7 cellular contexts compared by ENCODE assay signal in the genomic region with DNA sequence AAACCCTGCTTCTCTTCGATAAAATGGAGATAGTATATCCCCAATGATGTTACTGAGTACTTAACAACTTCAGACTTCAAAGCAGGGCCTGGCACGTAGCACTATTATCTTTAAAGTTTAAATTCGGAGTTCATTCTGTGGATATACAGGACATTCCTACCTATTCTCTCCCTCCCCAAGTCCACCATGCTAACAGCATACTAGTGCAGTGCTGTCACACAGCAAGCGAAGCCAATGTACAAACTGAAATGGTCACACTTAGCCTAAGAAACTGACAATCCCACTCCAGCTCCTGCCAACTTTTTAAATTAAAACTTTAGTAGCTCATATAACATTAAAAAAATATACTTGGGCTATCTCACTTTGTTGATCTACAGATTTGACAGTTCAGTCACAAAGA. TPM values are rescaled to one million over a fixed set of nuclear protein-coding genes. Genes with fewer than 3 reads are reported as not detected.
DNase-seq lines count a peak whose midpoint lies in the region; ATAC-seq and FAIRE-seq lines count a peak whose summit lies in the region.

No MANE protein-coding gene starts in this region.

- POLR2A ChIA-PET in T-cell (lab: Charles Lee) = interaction anchor here (0.6 to 3.9 kb wide), 6 partner anchors 9 to 145 kb away, joined by 3 to 27 read pairs (median 6); partner anchors contain the start of genes DAPP1 (in 1 of the 2) and LAMTOR3 (in 1 of the 2)

- peak overlapping the region; percentile 75; the same call in 1 of the 2 replicates for H3K4me3 ChIP-seq in HAP-1

- 0 out of 2 replicates have a peak, but pooled peaks cover 4% of the 10 kb centered on the region for H3K9me3 ChIP-seq in HAP-1

- no peaks in the 10 kb centered on the region for H3K27me3 Mint-ChIP-seq in T-cell
- no peaks in the 10 kb centered on the region for H3K27me3 Mint-ChIP-seq in stimulated activated memory B cell treated with anti-CD40 and anti-IgM and Interleukin-4, amounts not matched to agents 10 μg/mL and 1 μg/mL and 100 μg/mL, for 72 hours

- peaks cover 36 to 54% (median 48%) of the 10 kb centered on the region in 3 donors for H3K4me1 Mint-ChIP-seq in T-cell
- H3K4me1 Mint-ChIP-seq in stimulated activated memory B cell treated with anti-CD40 and anti-IgM and Interleukin-4, amounts not matched to agents 10 μg/mL and 1 μg/mL and 100 μg/mL, for 72 hours = peaks cover 27% of the 10 kb centered on the region

- peak overlapping the region in 1 of 2 donors; percentile 97 for H3K27ac Mint-ChIP-seq in T-cell
- peak overlapping the region; percentile 93 for H3K27ac Mint-ChIP-seq in stimulated activated memory B cell treated with anti-CD40 and anti-IgM and Interleukin-4, amounts not matched to agents 10 μg/mL and 1 μg/mL and 100 μg/mL, for 72 hours

- CTCF ChIA-PET in T-cell (lab: Charles Lee) = interaction anchor here (0.6 to 3.9 kb wide), 15 partner anchors 18 to 1799 kb away, joined by 3 to 33 read pairs (median 6); partner anchors contain the start of genes TRMT10A (in 2 of the 2), DAPP1 (in 1 of the 2), LAMTOR3 (in 1 of the 2) and METAP1 (in 1 of the 2)

- H3K27me3 ChIP-seq in HAP-1 (ENCODE audit: low read depth) = no peaks in the 10 kb centered on the region

- H3K36me3 Mint-ChIP-seq in T-cell = peaks cover 11% of the 10 kb centered on the region
- peaks cover 14% of the 10 kb centered on the region for H3K36me3 Mint-ChIP-seq in stimulated activated memory B cell treated with anti-CD40 and anti-IgM and Interleukin-4, amounts not matched to agents 10 μg/mL and 1 μg/mL and 100 μg/mL, for 72 hours

- DNase-seq in HAP-1 (ENCODE audit: low spot score in 2 of 2) (no peak), T-cell (no peak), glomerular visceral epithelial cell (ENCODE audit: extremely low spot score) (peak; percentile 8), GM19239 (ENCODE audit: insufficient read length, low spot score) (no peak)

- peaks cover 31% of the 10 kb centered on the region for H3K36me3 ChIP-seq in HAP-1 (replicated peaks)

- no peaks in the 10 kb centered on the region for H3K9me3 Mint-ChIP-seq in T-cell
- H3K9me3 Mint-ChIP-seq in stimulated activated memory B cell treated with anti-CD40 and anti-IgM and Interleukin-4, amounts not matched to agents 10 μg/mL and 1 μg/mL and 100 μg/mL, for 72 hours = no peaks in the 10 kb centered on the region

- FAIRE-seq in GM19239 (lab: Jason Lieb, UNC) = no peak

- ATAC-seq in T-cell (replicated peaks in 1 of 4) = no peak
- no peak for ATAC-seq in stimulated activated memory B cell treated with anti-CD40 and anti-IgM and Interleukin-4, amounts not matched to agents 10 μg/mL and 1 μg/mL and 100 μg/mL, for 72 hours
- ATAC-seq in HG02885 (IDR thresholded peaks at IDR 0.05; ENCODE audit: poor library complexity, unreplicated experiment) = no peak
- ATAC-seq in HG03108 (IDR thresholded peaks at IDR 0.05; ENCODE audit: unreplicated experiment) = no peak

- H3K4me3 Mint-ChIP-seq in T-cell = peak overlapping the region in 2 of 3 donors; percentile 91 to 96
- H3K4me3 Mint-ChIP-seq in stimulated activated memory B cell treated with anti-CD40 and anti-IgM and Interleukin-4, amounts not matched to agents 10 μg/mL and 1 μg/mL and 100 μg/mL, for 72 hours = no peak overlapping the region

- in situ Hi-C loops in HAP-1 (cut with MboI; ENCODE audit: low sequenced_read_pairs) = no loop called here

- peaks cover 35% of the 10 kb centered on the region for H3K4me1 ChIP-seq in HAP-1

RNA-seq across cellular contexts. Expression of gene DNAJB14, which starts 1.2 kb away (rescaled TPM):
- 10 to 100 TPM; 48.9 to 66.5 (median 61.7) TPM for total RNA-seq in T-cell

RNA-seq across cellular contexts. Expression of gene H2AZ1, which starts 2.5 kb away (rescaled TPM):
- 100 to 1,000 TPM in 4 of 5 donors, 10 to 100 TPM in 1; 93.9 to 146 (median 131) TPM for total RNA-seq in T-cell

RNA-seq across cellular contexts. Expression of gene LAMTOR3, which starts 53.4 kb away (rescaled TPM):
- 10 to 100 TPM; 17.5 to 25.0 (median 19.4) TPM for total RNA-seq in T-cell
